Comparison of ENCODE assay signal across 21 cellular contexts in genomic region chr16:88023366-88023765, GRCh38.
"Had no signal": no experiment of that assay in that cellular context is flagged by ENCODE, and none has a peak within 500 bp of the region (broad histone marks: within the 10 kb centered on the region; RNA-seq: fewer than 3 reads in every experiment).

No MANE protein-coding gene starts in this region.

- H3K9ac ChIP-seq: parathyroid adenoma had no signal

- DNase-seq: activated CD4-positive, alpha-beta T cell treated with anti-CD3 and anti-CD28 coated beads, Interleukin-2, amount 10 ng/mL, durations not matched to agents 7 days and 5 days; activated CD8-positive, alpha-beta T cell treated with anti-CD3 and anti-CD28 coated beads, Interleukin-2, amount 10 ng/mL, durations not matched to agents 7 days and 5 days; activated gamma-delta T cell; activated T-cell treated with anti-CD3 and anti-CD28 coated beads, Interleukin-2, amount 50 U/mL, for 48 hours; cerebellar nuclear complex; effector CD4-positive, alpha-beta T cell; esophagus squamous epithelium; naive thymus-derived CD8-positive, alpha-beta T cell; spleen; stimulated activated CD4-positive, alpha-beta T cell treated with anti-CD3 and anti-CD28 coated beads, Interleukin-4, amount 100 ng/mL, for 4 hours; stimulated activated naive CD4-positive, alpha-beta T cell treated with Interleukin-2 at 50 U/mL for 16 hours; T-cell; T-helper 9 cell had no signal

- H3K4me1 Mint-ChIP-seq: activated CD4-positive, alpha-beta T cell treated with anti-CD3 and anti-CD28 coated beads, Interleukin-2, amount 10 ng/mL, durations not matched to agents 7 days and 5 days had no signal

- H3K9me3 ChIP-seq: ascending aorta, breast epithelium, esophagus squamous epithelium, neutrophil, spleen, tibial nerve, uterus had no signal

- H3K27me3 ChIP-seq: ascending aorta, breast epithelium, esophagus squamous epithelium, neutrophil, spleen, tibial nerve, uterus had no signal

- H3K4me3 Mint-ChIP-seq: activated CD4-positive, alpha-beta T cell treated with anti-CD3 and anti-CD28 coated beads, Interleukin-2, amount 10 ng/mL, durations not matched to agents 7 days and 5 days; activated CD8-positive, alpha-beta T cell treated with anti-CD3 and anti-CD28 coated beads, Interleukin-2, amount 10 ng/mL, durations not matched to agents 7 days and 5 days; activated naive CD4-positive, alpha-beta T cell treated with anti-CD3 and anti-CD28 coated beads, Interleukin-2, amount 50 U/mL, for 24 hours; memory B cell; naive thymus-derived CD8-positive, alpha-beta T cell; T-cell had no signal

- H3K27ac Mint-ChIP-seq: activated CD4-positive, alpha-beta T cell treated with anti-CD3 and anti-CD28 coated beads, Interleukin-2, amount 10 ng/mL, durations not matched to agents 7 days and 5 days; activated CD8-positive, alpha-beta T cell treated with anti-CD3 and anti-CD28 coated beads, Interleukin-2, amount 10 ng/mL, durations not matched to agents 7 days and 5 days; activated naive CD4-positive, alpha-beta T cell treated with anti-CD3 and anti-CD28 coated beads, Interleukin-2, amount 50 U/mL, for 24 hours; memory B cell; T-cell had no signal

- ATAC-seq: activated CD8-positive, alpha-beta T cell treated with anti-CD3 and anti-CD28 coated beads, Interleukin-2, amount 10 ng/mL, durations not matched to agents 7 days and 5 days; naive thymus-derived CD8-positive, alpha-beta T cell; T-cell had no signal

- H2AFZ ChIP-seq: parathyroid adenoma had no signal

- H3K9me3 Mint-ChIP-seq: activated CD4-positive, alpha-beta T cell treated with anti-CD3 and anti-CD28 coated beads, Interleukin-2, amount 10 ng/mL, durations not matched to agents 7 days and 5 days; activated naive CD4-positive, alpha-beta T cell treated with anti-CD3 and anti-CD28 coated beads, Interleukin-2, amount 50 U/mL, for 24 hours; memory B cell; naive thymus-derived CD8-positive, alpha-beta T cell; T-cell had no signal

- H3K27ac ChIP-seq: ascending aorta, esophagus squamous epithelium, neutrophil, parathyroid adenoma, spleen, uterus had no signal

- H3K4me1 ChIP-seq: ascending aorta, breast epithelium, parathyroid adenoma, uterus had no signal

- H3K27me3 Mint-ChIP-seq: activated CD4-positive, alpha-beta T cell treated with anti-CD3 and anti-CD28 coated beads, Interleukin-2, amount 10 ng/mL, durations not matched to agents 7 days and 5 days; activated naive CD4-positive, alpha-beta T cell treated with anti-CD3 and anti-CD28 coated beads, Interleukin-2, amount 50 U/mL, for 24 hours; memory B cell; naive thymus-derived CD8-positive, alpha-beta T cell; T-cell had no signal
